ENCODE assay signal across 8 cellular contexts in genomic region chr14:63454863-63455622, GRCh38.
DNase-seq lines count a peak whose midpoint lies in the region; ATAC-seq lines count a peak whose summit lies in the region.

No MANE protein-coding gene starts in this region.

- DNase-seq in GM04503 (ENCODE audit: low read depth) (peak; percentile 22), OCI-M1 (lab: John Stamatoyannopoulos, UW) (peak; percentile 66), kidney tubule cell (ENCODE audit: low spot score) (peak; percentile 62), SHP77 (lab: John Stamatoyannopoulos, UW) (no peak)
- DNase-seq in stimulated activated CD4-positive, alpha-beta T cell treated with anti-CD3 and anti-CD28 coated beads, Interleukin-15, amount 100 ng/mL, for 24 hours: no peak

- ATAC-seq in HG02798 (IDR thresholded peaks at IDR 0.05; ENCODE audit: poor library complexity, unreplicated experiment) (peak; percentile 49), GM21717 (IDR thresholded peaks at IDR 0.05; ENCODE audit: unreplicated experiment) (no peak), GM19455 (IDR thresholded peaks at IDR 0.05; ENCODE audit: unreplicated experiment) (no peak)

Comparison
In these comparisons a context has a peak if more than half of its experiments do, and no peak if none do; other contexts are left out.
1. DNase-seq: peak in GM04503 (single experiment), OCI-M1 (single experiment) and kidney tubule cell (single experiment); none in stimulated activated CD4-positive, alpha-beta T cell treated with anti-CD3 and anti-CD28 coated beads, Interleukin-15, amount 100 ng/mL, for 24 hours (single experiment) and SHP77 (0 of 2).